Comparison of ENCODE assay signal across 1 cellular context in genomic region chr7:51340029-51340838, GRCh38.
TF ChIP-seq lines count a peak whose summit lies in the region.

No MANE protein-coding gene starts in this region.

TF ChIP-seq in K562, 482 proteins besides CTCF, POLR2A, EP300 and RAD21:
- TF ChIP-seq POLR3A (IDR thresholded peaks at IDR 0.05; ENCODE audit: borderline replicate concordance, extremely low read depth, insufficient read depth, insufficient read length): no peak
- TF ChIP-seq TCF3 (CRISPR knock-in tag; IDR thresholded peaks at IDR 0.05): peak; percentile 64
